Comparison of ENCODE assay signal across 1 cellular context in genomic region chr4:153067376-153067775, GRCh38.
A peak's percentile ranks its signal among the peaks of the same experiment; 100 is the strongest.
TF ChIP-seq lines count a peak whose summit lies in the region.

No MANE protein-coding gene starts in this region.

TF ChIP-seq in HepG2, 621 proteins besides CTCF, POLR2A, EP300 and RAD21 (continued from another document and continues in another):
- no peak for TF ChIP-seq ATF5 (CRISPR knock-in tag; IDR thresholded peaks at IDR 0.05; ENCODE audit: low read depth)
- TF ChIP-seq ONECUT2 (CRISPR knock-in tag; IDR thresholded peaks at IDR 0.05): no peak
- TF ChIP-seq ARNT (IDR thresholded peaks at IDR 0.05): no peak
- no peak for TF ChIP-seq PAWR (CRISPR knock-in tag; IDR thresholded peaks at IDR 0.05; ENCODE audit: borderline replicate concordance)
- no peak for TF ChIP-seq ZNF558 (CRISPR knock-in tag; IDR thresholded peaks at IDR 0.05; ENCODE audit: borderline replicate concordance)
- no peak for TF ChIP-seq ZNF460 (CRISPR knock-in tag; IDR thresholded peaks at IDR 0.05; ENCODE audit: borderline replicate concordance)
- no peak for TF ChIP-seq ATRX (CRISPR knock-in tag; IDR thresholded peaks at IDR 0.05; ENCODE audit: borderline replicate concordance)
- no peak for TF ChIP-seq REST (IDR thresholded peaks at IDR 0.05; ENCODE audit: borderline replicate concordance in 1 of 2, low read depth in 1 of 2, low read length in 2 of 2)
- TF ChIP-seq, protein P1, sequence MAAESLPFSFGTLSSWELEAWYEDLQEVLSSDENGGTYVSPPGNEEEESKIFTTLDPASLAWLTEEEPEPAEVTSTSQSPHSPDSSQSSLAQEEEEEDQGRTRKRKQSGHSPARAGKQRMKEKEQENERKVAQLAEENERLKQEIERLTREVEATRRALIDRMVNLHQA (CRISPR knock-in tag; IDR thresholded peaks at IDR 0.05): no peak
- no peak for TF ChIP-seq ZNF616 (CRISPR knock-in tag; IDR thresholded peaks at IDR 0.05; ENCODE audit: low read depth)
- TF ChIP-seq JUN (CRISPR knock-in tag; IDR thresholded peaks at IDR 0.05): peak; percentile 93
- TF ChIP-seq HNF1B (CRISPR knock-in tag; IDR thresholded peaks at IDR 0.05): no peak
- TF ChIP-seq ZNF691 (CRISPR knock-in tag; IDR thresholded peaks at IDR 0.05; ENCODE audit: borderline replicate concordance, low read depth): no peak
- TF ChIP-seq PLSCR1 (CRISPR knock-in tag; IDR thresholded peaks at IDR 0.05; ENCODE audit: borderline replicate concordance): no peak
- 0 out of 2 replicates have a peak, but pooled peaks have one; percentile 27 for TF ChIP-seq ELF3 (CRISPR knock-in tag; IDR thresholded peaks at IDR 0.05)
- no peak for TF ChIP-seq TCF7 (IDR thresholded peaks at IDR 0.05; ENCODE audit: low read depth)
- TF ChIP-seq, protein P2, sequence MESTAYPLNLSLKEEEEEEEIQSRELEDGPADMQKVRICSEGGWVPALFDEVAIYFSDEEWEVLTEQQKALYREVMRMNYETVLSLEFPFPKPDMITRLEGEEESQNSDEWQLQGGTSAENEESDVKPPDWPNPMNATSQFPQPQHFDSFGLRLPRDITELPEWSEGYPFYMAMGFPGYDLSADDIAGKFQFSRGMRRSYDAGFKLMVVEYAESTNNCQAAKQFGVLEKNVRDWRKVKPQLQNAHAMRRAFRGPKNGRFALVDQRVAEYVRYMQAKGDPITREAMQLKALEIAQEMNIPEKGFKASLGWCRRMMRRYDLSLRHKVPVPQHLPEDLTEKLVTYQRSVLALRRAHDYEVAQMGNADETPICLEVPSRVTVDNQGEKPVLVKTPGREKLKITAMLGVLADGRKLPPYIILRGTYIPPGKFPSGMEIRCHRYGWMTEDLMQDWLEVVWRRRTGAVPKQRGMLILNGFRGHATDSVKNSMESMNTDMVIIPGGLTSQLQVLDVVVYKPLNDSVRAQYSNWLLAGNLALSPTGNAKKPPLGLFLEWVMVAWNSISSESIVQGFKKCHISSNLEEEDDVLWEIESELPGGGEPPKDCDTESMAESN (CRISPR knock-in tag; conservative IDR thresholded peaks at IDR 0.05): no peak
- TF ChIP-seq REL (CRISPR knock-in tag; conservative IDR thresholded peaks at IDR 0.05): no peak
- TF ChIP-seq FOXC1 (CRISPR knock-in tag; IDR thresholded peaks at IDR 0.05; ENCODE audit: borderline replicate concordance): no peak
- TF ChIP-seq ZBTB26 (CRISPR knock-in tag; IDR thresholded peaks at IDR 0.05; ENCODE audit: borderline replicate concordance): no peak
- TF ChIP-seq, protein P3, sequence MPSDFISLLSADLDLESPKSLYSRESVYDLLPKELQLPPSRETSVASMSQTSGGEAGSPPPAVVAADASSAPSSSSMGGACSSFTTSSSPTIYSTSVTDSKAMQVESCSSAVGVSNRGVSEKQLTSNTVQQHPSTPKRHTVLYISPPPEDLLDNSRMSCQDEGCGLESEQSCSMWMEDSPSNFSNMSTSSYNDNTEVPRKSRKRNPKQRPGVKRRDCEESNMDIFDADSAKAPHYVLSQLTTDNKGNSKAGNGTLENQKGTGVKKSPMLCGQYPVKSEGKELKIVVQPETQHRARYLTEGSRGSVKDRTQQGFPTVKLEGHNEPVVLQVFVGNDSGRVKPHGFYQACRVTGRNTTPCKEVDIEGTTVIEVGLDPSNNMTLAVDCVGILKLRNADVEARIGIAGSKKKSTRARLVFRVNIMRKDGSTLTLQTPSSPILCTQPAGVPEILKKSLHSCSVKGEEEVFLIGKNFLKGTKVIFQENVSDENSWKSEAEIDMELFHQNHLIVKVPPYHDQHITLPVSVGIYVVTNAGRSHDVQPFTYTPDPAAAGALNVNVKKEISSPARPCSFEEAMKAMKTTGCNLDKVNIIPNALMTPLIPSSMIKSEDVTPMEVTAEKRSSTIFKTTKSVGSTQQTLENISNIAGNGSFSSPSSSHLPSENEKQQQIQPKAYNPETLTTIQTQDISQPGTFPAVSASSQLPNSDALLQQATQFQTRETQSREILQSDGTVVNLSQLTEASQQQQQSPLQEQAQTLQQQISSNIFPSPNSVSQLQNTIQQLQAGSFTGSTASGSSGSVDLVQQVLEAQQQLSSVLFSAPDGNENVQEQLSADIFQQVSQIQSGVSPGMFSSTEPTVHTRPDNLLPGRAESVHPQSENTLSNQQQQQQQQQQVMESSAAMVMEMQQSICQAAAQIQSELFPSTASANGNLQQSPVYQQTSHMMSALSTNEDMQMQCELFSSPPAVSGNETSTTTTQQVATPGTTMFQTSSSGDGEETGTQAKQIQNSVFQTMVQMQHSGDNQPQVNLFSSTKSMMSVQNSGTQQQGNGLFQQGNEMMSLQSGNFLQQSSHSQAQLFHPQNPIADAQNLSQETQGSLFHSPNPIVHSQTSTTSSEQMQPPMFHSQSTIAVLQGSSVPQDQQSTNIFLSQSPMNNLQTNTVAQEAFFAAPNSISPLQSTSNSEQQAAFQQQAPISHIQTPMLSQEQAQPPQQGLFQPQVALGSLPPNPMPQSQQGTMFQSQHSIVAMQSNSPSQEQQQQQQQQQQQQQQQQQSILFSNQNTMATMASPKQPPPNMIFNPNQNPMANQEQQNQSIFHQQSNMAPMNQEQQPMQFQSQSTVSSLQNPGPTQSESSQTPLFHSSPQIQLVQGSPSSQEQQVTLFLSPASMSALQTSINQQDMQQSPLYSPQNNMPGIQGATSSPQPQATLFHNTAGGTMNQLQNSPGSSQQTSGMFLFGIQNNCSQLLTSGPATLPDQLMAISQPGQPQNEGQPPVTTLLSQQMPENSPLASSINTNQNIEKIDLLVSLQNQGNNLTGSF (CRISPR knock-in tag; IDR thresholded peaks at IDR 0.05): no peak
- no peak for TF ChIP-seq HOXD1 (CRISPR knock-in tag; IDR thresholded peaks at IDR 0.05)
- peak; percentile 94 for TF ChIP-seq JUND (CRISPR knock-in tag; IDR thresholded peaks at IDR 0.05)
- TF ChIP-seq NR2C2 (CRISPR knock-in tag; IDR thresholded peaks at IDR 0.05; ENCODE audit: borderline replicate concordance): no peak
- no peak for TF ChIP-seq LBX2 (CRISPR knock-in tag; IDR thresholded peaks at IDR 0.05; ENCODE audit: borderline replicate concordance)
- TF ChIP-seq FOXP1 (IDR thresholded peaks at IDR 0.05): no peak
- TF ChIP-seq FOXP1 (CRISPR knock-in tag; IDR thresholded peaks at IDR 0.05): peak; percentile 65
- no peak for TF ChIP-seq HDAC6 (IDR thresholded peaks at IDR 0.05; ENCODE audit: low read depth, low read length)
- TF ChIP-seq ZFP41 (CRISPR knock-in tag; IDR thresholded peaks at IDR 0.05; ENCODE audit: borderline replicate concordance): no peak
- TF ChIP-seq CBX2 (IDR thresholded peaks at IDR 0.05; ENCODE audit: low read depth, low read length): no peak
- no peak for TF ChIP-seq CBX2 (CRISPR knock-in tag; IDR thresholded peaks at IDR 0.05; ENCODE audit: low read depth)
- TF ChIP-seq ZNF614 (CRISPR knock-in tag; IDR thresholded peaks at IDR 0.05; ENCODE audit: borderline replicate concordance): no peak
- TF ChIP-seq, protein P4, sequence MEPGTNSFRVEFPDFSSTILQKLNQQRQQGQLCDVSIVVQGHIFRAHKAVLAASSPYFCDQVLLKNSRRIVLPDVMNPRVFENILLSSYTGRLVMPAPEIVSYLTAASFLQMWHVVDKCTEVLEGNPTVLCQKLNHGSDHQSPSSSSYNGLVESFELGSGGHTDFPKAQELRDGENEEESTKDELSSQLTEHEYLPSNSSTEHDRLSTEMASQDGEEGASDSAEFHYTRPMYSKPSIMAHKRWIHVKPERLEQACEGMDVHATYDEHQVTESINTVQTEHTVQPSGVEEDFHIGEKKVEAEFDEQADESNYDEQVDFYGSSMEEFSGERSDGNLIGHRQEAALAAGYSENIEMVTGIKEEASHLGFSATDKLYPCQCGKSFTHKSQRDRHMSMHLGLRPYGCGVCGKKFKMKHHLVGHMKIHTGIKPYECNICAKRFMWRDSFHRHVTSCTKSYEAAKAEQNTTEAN (CRISPR knock-in tag; conservative IDR thresholded peaks at IDR 0.05): no peak
- TF ChIP-seq CREB3 (CRISPR knock-in tag; IDR thresholded peaks at IDR 0.05): no peak
- TF ChIP-seq MAFK (conservative IDR thresholded peaks at IDR 0.05 in 1 of 2, IDR thresholded peaks at IDR 0.05 in 1 of 2; ENCODE audit: low read length in 2 of 2): no peak; a peak in 1 of 4 replicates
- no peak for TF ChIP-seq GMEB2 (CRISPR knock-in tag; IDR thresholded peaks at IDR 0.05; ENCODE audit: low read depth)
- TF ChIP-seq MYNN (CRISPR knock-in tag; IDR thresholded peaks at IDR 0.05; ENCODE audit: low read depth): no peak
